8 cellular contexts compared by ENCODE assay signal in genomic region chr1:227317541-227318002, GRCh38. TPM values are rescaled to one million over a fixed set of nuclear protein-coding genes. Genes with fewer than 3 reads are reported as not detected.
DNase-seq lines count a peak whose midpoint lies in the region; ATAC-seq and TF ChIP-seq lines count a peak whose summit lies in the region.

No MANE protein-coding gene starts in this region.

- no peak for ATAC-seq in stimulated activated naive B cell treated with anti-CD40 and anti-IgM and Interleukin-4, amounts not matched to agents 10 μg/mL and 1 μg/mL and 100 μg/mL, for 72 hours (replicated peaks)
- ATAC-seq in HG02678 (IDR thresholded peaks at IDR 0.05; ENCODE audit: unreplicated experiment) (no peak), HG02970 (IDR thresholded peaks at IDR 0.05; ENCODE audit: low FRiP score, unreplicated experiment) (no peak)

- H3K4me1 Mint-ChIP-seq in stimulated activated naive B cell treated with anti-CD40 and anti-IgM and Interleukin-4, amounts not matched to agents 10 μg/mL and 1 μg/mL and 100 μg/mL, for 72 hours: peaks cover 2 to 7% of the 10 kb centered on the region in 2 donors

- H3K4me3 ChIP-seq in coronary artery: peak overlapping the region; percentile 97

- peak overlapping the region; percentile 75 to 86 for H3K4me3 Mint-ChIP-seq in stimulated activated naive B cell treated with anti-CD40 and anti-IgM and Interleukin-4, amounts not matched to agents 10 μg/mL and 1 μg/mL and 100 μg/mL, for 72 hours

- DNase-seq in D341Med (ENCODE audit: low spot score) (peak; percentile 83), HT-29 (ENCODE audit: low spot score) (peak; percentile 65), SHP77 treated with DMSO at 0.1 percent for 48 hours (lab: John Stamatoyannopoulos, UW) (peak; percentile 35), coronary artery (ENCODE audit: low spot score) (no peak), left kidney (ENCODE audit: low read depth, low spot score) (peak; percentile 93)
- DNase-seq in stimulated activated naive B cell treated with anti-CD40 and anti-IgM and Interleukin-4, amounts not matched to agents 10 μg/mL and 1 μg/mL and 100 μg/mL, for 72 hours: no peak

- no peak overlapping the region for H3K27ac Mint-ChIP-seq in stimulated activated naive B cell treated with anti-CD40 and anti-IgM and Interleukin-4, amounts not matched to agents 10 μg/mL and 1 μg/mL and 100 μg/mL, for 72 hours

- no peak for TF ChIP-seq CTCF in coronary artery (IDR thresholded peaks at IDR 0.05)

- no peaks in the 10 kb centered on the region for H3K9me3 Mint-ChIP-seq in stimulated activated naive B cell treated with anti-CD40 and anti-IgM and Interleukin-4, amounts not matched to agents 10 μg/mL and 1 μg/mL and 100 μg/mL, for 72 hours

- H3K27me3 Mint-ChIP-seq in stimulated activated naive B cell treated with anti-CD40 and anti-IgM and Interleukin-4, amounts not matched to agents 10 μg/mL and 1 μg/mL and 100 μg/mL, for 72 hours: peaks cover 39 to 59% of the 10 kb centered on the region in 2 donors

- H3K27ac ChIP-seq in coronary artery: peak overlapping the region; percentile 89 to 98

- H3K36me3 Mint-ChIP-seq in stimulated activated naive B cell treated with anti-CD40 and anti-IgM and Interleukin-4, amounts not matched to agents 10 μg/mL and 1 μg/mL and 100 μg/mL, for 72 hours: no peaks in the 10 kb centered on the region

RNA-seq across cellular contexts. Expression of gene CDC42BPA, which starts 0.7 kb away (rescaled TPM):
- total RNA-seq in HT-29 (2014; rRNA removed; shearing (Covaris generic)): 16.6 and 17.9 TPM in 2 replicates

Comparison
In these comparisons a context has a peak if more than half of its experiments do, and no peak if none do; other contexts are left out.
1. DNase-seq: peak in D341Med (single experiment), HT-29 (single experiment), SHP77 treated with DMSO at 0.1 percent for 48 hours (single experiment) and left kidney (single experiment); none in coronary artery (single experiment) and stimulated activated naive B cell treated with anti-CD40 and anti-IgM and Interleukin-4, amounts not matched to agents 10 μg/mL and 1 μg/mL and 100 μg/mL, for 72 hours (single experiment).